In the genomic region with DNA sequence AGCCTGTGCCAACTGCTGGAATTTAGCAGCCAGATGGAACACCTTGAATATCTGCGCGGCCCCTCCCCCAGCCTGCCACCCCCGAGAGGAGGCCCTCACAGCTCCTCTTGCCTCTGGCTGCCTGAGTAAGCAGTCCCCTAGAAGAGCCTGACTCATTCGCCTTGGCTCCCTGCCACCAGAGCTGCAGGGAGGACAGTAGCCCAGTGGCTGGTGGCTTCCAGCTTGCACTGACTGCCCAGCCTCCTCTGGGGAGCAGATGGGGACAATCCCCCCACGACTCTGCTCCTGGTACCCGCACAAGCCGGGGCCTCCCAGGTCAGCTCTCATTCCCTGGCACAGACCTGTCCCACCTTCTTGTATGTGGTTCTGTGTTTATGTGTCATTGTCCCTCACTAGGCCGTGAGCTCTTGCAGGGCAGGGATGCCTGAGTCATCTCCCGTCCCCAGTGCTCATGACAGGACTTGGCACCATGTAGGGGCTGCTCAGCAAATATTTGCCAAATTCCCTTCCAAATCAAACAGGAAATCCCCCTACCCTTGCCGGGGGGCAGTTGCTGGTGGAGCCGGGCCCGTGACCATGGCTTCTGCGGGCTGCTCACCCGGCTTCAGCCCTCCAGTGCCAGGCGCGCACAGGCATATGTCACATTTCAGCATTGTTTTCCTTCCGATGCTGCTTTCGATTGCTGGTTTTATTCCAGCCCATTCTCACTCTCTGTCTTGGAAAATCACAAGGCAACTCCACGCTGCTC, we compare ENCODE assay signal across 2 cellular contexts.
A peak's percentile ranks its signal among the peaks of the same experiment; 100 is the strongest.
TF ChIP-seq lines count a peak whose summit lies in the region.

No MANE protein-coding gene starts in this region.

TF ChIP-seq in IMR-90, 13 proteins besides CTCF, POLR2A, EP300 and RAD21:
- peak; percentile 61; the same call in 1 of the 2 replicates for TF ChIP-seq MAZ (IDR thresholded peaks at IDR 0.05; ENCODE audit: borderline replicate concordance, low read depth, low read length)
- no peak for TF ChIP-seq CHD1 (IDR thresholded peaks at IDR 0.05; ENCODE audit: low read depth, low read length)
- TF ChIP-seq RCOR1 (IDR thresholded peaks at IDR 0.05; ENCODE audit: insufficient replicate concordance, low read length), result no peak
- no peak for TF ChIP-seq BHLHE40 (IDR thresholded peaks at IDR 0.05; ENCODE audit: low read depth, low read length)
- no peak for TF ChIP-seq CEBPB (IDR thresholded peaks at IDR 0.05; ENCODE audit: low read depth, low read length)
- TF ChIP-seq, protein P1, sequence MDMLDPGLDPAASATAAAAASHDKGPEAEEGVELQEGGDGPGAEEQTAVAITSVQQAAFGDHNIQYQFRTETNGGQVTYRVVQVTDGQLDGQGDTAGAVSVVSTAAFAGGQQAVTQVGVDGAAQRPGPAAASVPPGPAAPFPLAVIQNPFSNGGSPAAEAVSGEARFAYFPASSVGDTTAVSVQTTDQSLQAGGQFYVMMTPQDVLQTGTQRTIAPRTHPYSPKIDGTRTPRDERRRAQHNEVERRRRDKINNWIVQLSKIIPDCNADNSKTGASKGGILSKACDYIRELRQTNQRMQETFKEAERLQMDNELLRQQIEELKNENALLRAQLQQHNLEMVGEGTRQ (IDR thresholded peaks at IDR 0.05; ENCODE audit: low read depth, low read length), result no peak
- peak; percentile 84; the same call in 1 of the 2 replicates for TF ChIP-seq NFE2L2 (IDR thresholded peaks at IDR 0.05; ENCODE audit: low read depth, low read length)
- TF ChIP-seq ELK1 (IDR thresholded peaks at IDR 0.05; ENCODE audit: borderline replicate concordance, low read depth, low read length), result no peak
- no peak for TF ChIP-seq RFX5 (IDR thresholded peaks at IDR 0.05; ENCODE audit: low read depth, low read length)
- peak; percentile 39; the same call in 1 of the 2 replicates for TF ChIP-seq MAFK (IDR thresholded peaks at IDR 0.05; ENCODE audit: low read depth, low read length)
- no peak for TF ChIP-seq MXI1 (IDR thresholded peaks at IDR 0.05; ENCODE audit: borderline replicate concordance, low read depth, low read length)
- no peak for TF ChIP-seq SMC3 (IDR thresholded peaks at IDR 0.05; ENCODE audit: low read depth, low read length)
- TF ChIP-seq FOS (IDR thresholded peaks at IDR 0.05; ENCODE audit: low read depth, low read length), result peak; percentile 47; the same call in 1 of the 2 replicates
TF ChIP-seq in IMR-90: peak in this region for 4.

TF ChIP-seq in SK-N-SH, 30 proteins besides CTCF, POLR2A, EP300 and RAD21:
- TF ChIP-seq TEAD4 (IDR thresholded peaks at IDR 0.05; ENCODE audit: borderline replicate concordance, insufficient read depth) (peak; percentile 37; the same call in 1 of the 2 replicates), GABPA (IDR thresholded peaks at IDR 0.05; ENCODE audit: low read depth) (no peak), IRF3 (IDR thresholded peaks at IDR 0.05; ENCODE audit: low read depth, low read length) (no peak), FOXM1 (IDR thresholded peaks at IDR 0.05; ENCODE audit: low read depth) (0 out of 2 replicates have a peak, but pooled peaks have one; percentile 28), TCF12 (IDR thresholded peaks at IDR 0.05) (peak; percentile 63), NFIC (IDR thresholded peaks at IDR 0.05; ENCODE audit: borderline replicate concordance) (peak; percentile 95), YY1 (IDR thresholded peaks at IDR 0.05; ENCODE audit: low read depth) (no peak), FOXJ3 (CRISPR knock-in tag; IDR thresholded peaks at IDR 0.05) (no peak), POLR2AphosphoS5 (IDR thresholded peaks at IDR 0.05; ENCODE audit: low read depth, low read length) (peak; percentile 16; the same call in 1 of the 2 replicates), ELF1 (IDR thresholded peaks at IDR 0.05) (no peak), FOSL2 (IDR thresholded peaks at IDR 0.05; ENCODE audit: borderline replicate concordance, low read depth) (peak; percentile 85), PBX3 (IDR thresholded peaks at IDR 0.05) (peak; percentile 47; the same call in 1 of the 2 replicates), MXI1 (IDR thresholded peaks at IDR 0.05; ENCODE audit: low read depth, low read length) (peak; percentile 30; the same call in 1 of the 2 replicates), MEF2A (IDR thresholded peaks at IDR 0.05; ENCODE audit: borderline replicate concordance, low read depth) (no peak), USF1 (IDR thresholded peaks at IDR 0.05; ENCODE audit: borderline replicate concordance, low read depth) (no peak), RFX5 (IDR thresholded peaks at IDR 0.05; ENCODE audit: low read length) (no peak), EZH2phosphoT487 (IDR thresholded peaks at IDR 0.05; ENCODE audit: borderline replicate concordance, low read depth) (no peak), CHD2 (IDR thresholded peaks at IDR 0.05; ENCODE audit: low read length, partially characterized antibody) (peak; percentile 51), RCOR1 (IDR thresholded peaks at IDR 0.05; ENCODE audit: low read length) (peak; percentile 50; the same call in 1 of the 2 replicates), SIN3A (IDR thresholded peaks at IDR 0.05; ENCODE audit: borderline replicate concordance, low read depth, low read length) (no peak), RXRA (IDR thresholded peaks at IDR 0.05; ENCODE audit: borderline replicate concordance, low read depth) (no peak; the same call in 1 of the 2 replicates), SMC3 (IDR thresholded peaks at IDR 0.05; ENCODE audit: low read depth, low read length) (no peak), JUND (IDR thresholded peaks at IDR 0.05) (peak; percentile 75), TAF1 (IDR thresholded peaks at IDR 0.05; ENCODE audit: borderline replicate concordance, low read depth, low read length) (no peak), GATA2 (CRISPR knock-in tag; IDR thresholded peaks at IDR 0.05) (no peak), NRF1 (IDR thresholded peaks at IDR 0.05; ENCODE audit: low read depth, low read length) (no peak)
- TF ChIP-seq, protein P1 (IDR thresholded peaks at IDR 0.05; ENCODE audit: borderline replicate concordance, low read depth, low read length), result no peak
- TF ChIP-seq, protein P2, sequence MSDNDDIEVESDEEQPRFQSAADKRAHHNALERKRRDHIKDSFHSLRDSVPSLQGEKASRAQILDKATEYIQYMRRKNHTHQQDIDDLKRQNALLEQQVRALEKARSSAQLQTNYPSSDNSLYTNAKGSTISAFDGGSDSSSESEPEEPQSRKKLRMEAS (IDR thresholded peaks at IDR 0.05; ENCODE audit: low read depth), result peak; percentile 10; the same call in 1 of the 2 replicates
- TF ChIP-seq, protein P3, sequence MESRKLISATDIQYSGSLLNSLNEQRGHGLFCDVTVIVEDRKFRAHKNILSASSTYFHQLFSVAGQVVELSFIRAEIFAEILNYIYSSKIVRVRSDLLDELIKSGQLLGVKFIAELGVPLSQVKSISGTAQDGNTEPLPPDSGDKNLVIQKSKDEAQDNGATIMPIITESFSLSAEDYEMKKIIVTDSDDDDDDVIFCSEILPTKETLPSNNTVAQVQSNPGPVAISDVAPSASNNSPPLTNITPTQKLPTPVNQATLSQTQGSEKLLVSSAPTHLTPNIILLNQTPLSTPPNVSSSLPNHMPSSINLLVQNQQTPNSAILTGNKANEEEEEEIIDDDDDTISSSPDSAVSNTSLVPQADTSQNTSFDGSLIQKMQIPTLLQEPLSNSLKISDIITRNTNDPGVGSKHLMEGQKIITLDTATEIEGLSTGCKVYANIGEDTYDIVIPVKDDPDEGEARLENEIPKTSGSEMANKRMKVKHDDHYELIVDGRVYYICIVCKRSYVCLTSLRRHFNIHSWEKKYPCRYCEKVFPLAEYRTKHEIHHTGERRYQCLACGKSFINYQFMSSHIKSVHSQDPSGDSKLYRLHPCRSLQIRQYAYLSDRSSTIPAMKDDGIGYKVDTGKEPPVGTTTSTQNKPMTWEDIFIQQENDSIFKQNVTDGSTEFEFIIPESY (IDR thresholded peaks at IDR 0.05; ENCODE audit: borderline replicate concordance, low read depth), result no peak
- TF ChIP-seq, protein P4, sequence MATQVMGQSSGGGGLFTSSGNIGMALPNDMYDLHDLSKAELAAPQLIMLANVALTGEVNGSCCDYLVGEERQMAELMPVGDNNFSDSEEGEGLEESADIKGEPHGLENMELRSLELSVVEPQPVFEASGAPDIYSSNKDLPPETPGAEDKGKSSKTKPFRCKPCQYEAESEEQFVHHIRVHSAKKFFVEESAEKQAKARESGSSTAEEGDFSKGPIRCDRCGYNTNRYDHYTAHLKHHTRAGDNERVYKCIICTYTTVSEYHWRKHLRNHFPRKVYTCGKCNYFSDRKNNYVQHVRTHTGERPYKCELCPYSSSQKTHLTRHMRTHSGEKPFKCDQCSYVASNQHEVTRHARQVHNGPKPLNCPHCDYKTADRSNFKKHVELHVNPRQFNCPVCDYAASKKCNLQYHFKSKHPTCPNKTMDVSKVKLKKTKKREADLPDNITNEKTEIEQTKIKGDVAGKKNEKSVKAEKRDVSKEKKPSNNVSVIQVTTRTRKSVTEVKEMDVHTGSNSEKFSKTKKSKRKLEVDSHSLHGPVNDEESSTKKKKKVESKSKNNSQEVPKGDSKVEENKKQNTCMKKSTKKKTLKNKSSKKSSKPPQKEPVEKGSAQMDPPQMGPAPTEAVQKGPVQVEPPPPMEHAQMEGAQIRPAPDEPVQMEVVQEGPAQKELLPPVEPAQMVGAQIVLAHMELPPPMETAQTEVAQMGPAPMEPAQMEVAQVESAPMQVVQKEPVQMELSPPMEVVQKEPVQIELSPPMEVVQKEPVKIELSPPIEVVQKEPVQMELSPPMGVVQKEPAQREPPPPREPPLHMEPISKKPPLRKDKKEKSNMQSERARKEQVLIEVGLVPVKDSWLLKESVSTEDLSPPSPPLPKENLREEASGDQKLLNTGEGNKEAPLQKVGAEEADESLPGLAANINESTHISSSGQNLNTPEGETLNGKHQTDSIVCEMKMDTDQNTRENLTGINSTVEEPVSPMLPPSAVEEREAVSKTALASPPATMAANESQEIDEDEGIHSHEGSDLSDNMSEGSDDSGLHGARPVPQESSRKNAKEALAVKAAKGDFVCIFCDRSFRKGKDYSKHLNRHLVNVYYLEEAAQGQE (IDR thresholded peaks at IDR 0.05; ENCODE audit: low read depth, low read length), result no peak
